1 cellular context compared by ENCODE assay signal in the genomic region with DNA sequence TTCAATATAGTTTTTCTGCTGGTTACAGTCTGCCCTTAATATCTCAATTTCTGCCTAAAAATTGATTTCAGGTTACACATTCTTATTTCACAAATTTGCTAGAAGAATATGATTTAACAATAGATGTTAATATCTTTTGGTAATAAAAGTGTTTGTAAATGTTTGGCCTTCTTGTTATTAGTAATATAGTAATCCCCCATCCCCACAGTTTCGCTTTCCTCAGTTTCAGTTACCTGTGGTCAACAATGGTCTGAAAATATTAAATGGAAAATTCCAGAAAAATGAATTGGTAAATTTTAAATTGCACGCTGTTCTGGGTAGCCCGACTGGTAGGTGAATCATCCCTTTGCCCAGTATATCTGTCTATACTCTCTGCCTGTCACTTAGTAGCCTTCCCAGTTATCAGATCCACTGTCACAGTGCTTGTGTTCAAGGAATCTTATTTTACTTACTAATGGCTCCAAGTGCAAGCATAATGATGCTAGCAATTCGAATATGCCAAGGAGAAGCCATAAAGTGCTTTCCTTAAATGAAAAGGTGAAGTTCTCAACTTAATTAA.
A peak's percentile ranks its signal among the peaks of the same experiment; 100 is the strongest.
TF ChIP-seq lines count a peak whose summit lies in the region.

No MANE protein-coding gene starts in this region.

TF ChIP-seq in K562, 482 proteins besides CTCF, POLR2A, EP300 and RAD21 (continued from another document):
- no peak for TF ChIP-seq SAFB2 (IDR thresholded peaks at IDR 0.05; ENCODE audit: borderline replicate concordance, low read depth, low read length, severe bottlenecking)
- TF ChIP-seq MCM5 (IDR thresholded peaks at IDR 0.05; ENCODE audit: low read depth): no peak
- no peak for TF ChIP-seq PTRF (tag; IDR thresholded peaks at IDR 0.05)
- TF ChIP-seq, protein P1, sequence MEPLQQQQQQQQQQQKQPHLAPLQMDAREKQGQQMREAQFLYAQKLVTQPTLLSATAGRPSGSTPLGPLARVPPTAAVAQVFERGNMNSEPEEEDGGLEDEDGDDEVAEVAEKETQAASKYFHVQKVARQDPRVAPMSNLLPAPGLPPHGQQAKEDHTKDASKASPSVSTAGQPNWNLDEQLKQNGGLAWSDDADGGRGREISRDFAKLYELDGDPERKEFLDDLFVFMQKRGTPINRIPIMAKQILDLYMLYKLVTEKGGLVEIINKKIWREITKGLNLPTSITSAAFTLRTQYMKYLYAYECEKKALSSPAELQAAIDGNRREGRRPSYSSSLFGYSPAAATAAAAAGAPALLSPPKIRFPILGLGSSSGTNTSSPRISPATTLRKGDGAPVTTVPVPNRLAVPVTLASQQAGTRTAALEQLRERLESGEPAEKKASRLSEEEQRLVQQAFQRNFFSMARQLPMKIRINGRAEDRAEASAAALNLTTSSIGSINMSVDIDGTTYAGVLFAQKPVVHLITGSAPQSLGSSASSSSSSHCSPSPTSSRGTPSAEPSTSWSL (CRISPR knock-in tag; IDR thresholded peaks at IDR 0.05; ENCODE audit: borderline replicate concordance): no peak
- peak; percentile 78 for TF ChIP-seq MEIS2 (IDR thresholded peaks at IDR 0.05; ENCODE audit: partially characterized antibody)
- no peak for TF ChIP-seq ZBTB7A (IDR thresholded peaks at IDR 0.05; ENCODE audit: borderline replicate concordance, control insufficient read depth, low read depth, low read length)
- TF ChIP-seq MAFG (tag; conservative IDR thresholded peaks at IDR 0.05): no peak
- no peak for TF ChIP-seq PRMT5 (CRISPR knock-in tag; IDR thresholded peaks at IDR 0.05)
- no peak for TF ChIP-seq TBL1XR1 (IDR thresholded peaks at IDR 0.05; ENCODE audit: low read length in 2 of 2)
- TF ChIP-seq, protein P2, sequence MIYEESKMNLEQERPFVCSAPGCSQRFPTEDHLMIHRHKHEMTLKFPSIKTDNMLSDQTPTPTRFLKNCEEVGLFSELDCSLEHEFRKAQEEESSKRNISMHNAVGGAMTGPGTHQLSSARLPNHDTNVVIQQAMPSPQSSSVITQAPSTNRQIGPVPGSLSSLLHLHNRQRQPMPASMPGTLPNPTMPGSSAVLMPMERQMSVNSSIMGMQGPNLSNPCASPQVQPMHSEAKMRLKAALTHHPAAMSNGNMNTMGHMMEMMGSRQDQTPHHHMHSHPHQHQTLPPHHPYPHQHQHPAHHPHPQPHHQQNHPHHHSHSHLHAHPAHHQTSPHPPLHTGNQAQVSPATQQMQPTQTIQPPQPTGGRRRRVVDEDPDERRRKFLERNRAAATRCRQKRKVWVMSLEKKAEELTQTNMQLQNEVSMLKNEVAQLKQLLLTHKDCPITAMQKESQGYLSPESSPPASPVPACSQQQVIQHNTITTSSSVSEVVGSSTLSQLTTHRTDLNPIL (CRISPR knock-in tag; IDR thresholded peaks at IDR 0.05): no peak
- TF ChIP-seq RBM39 (optimal IDR thresholded peaks at IDR 0.05; ENCODE audit: low read depth, low read length): no peak
- no peak for TF ChIP-seq CHCHD3 (CRISPR knock-in tag; IDR thresholded peaks at IDR 0.05)
- TF ChIP-seq NR3C1 (CRISPR knock-in tag; IDR thresholded peaks at IDR 0.05): no peak
- TF ChIP-seq SMARCC2 (IDR thresholded peaks at IDR 0.05; ENCODE audit: low read depth): no peak
- no peak for TF ChIP-seq KLF6 (CRISPR knock-in tag; IDR thresholded peaks at IDR 0.05; ENCODE audit: borderline replicate concordance)
- 0 out of 2 replicates have a peak, but pooled peaks have one; percentile 29 for TF ChIP-seq POLR2H (tag; IDR thresholded peaks at IDR 0.05; ENCODE audit: low read depth)
- TF ChIP-seq JUND (IDR thresholded peaks at IDR 0.05; ENCODE audit: borderline replicate concordance, low read depth, low read length): no peak; the same call in 1 of the 2 replicates
- peak; percentile 25; the same call in 1 of the 3 replicates for TF ChIP-seq JUND (tag; IDR thresholded peaks at IDR 0.05; ENCODE audit: borderline replicate concordance, low read depth, low read length)
- TF ChIP-seq ZNF217 (CRISPR knock-in tag; IDR thresholded peaks at IDR 0.05): no peak
- TF ChIP-seq, protein P3, sequence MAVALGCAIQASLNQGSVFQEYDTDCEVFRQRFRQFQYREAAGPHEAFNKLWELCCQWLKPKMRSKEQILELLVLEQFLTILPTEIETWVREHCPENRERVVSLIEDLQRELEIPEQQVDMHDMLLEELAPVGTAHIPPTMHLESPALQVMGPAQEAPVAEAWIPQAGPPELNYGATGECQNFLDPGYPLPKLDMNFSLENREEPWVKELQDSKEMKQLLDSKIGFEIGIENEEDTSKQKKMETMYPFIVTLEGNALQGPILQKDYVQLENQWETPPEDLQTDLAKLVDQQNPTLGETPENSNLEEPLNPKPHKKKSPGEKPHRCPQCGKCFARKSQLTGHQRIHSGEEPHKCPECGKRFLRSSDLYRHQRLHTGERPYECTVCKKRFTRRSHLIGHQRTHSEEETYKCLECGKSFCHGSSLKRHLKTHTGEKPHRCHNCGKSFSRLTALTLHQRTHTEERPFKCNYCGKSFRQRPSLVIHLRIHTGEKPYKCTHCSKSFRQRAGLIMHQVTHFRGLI (CRISPR knock-in tag; IDR thresholded peaks at IDR 0.05): no peak
- no peak for TF ChIP-seq TCFL5 (CRISPR knock-in tag; conservative IDR thresholded peaks at IDR 0.05)
- TF ChIP-seq, protein P4, sequence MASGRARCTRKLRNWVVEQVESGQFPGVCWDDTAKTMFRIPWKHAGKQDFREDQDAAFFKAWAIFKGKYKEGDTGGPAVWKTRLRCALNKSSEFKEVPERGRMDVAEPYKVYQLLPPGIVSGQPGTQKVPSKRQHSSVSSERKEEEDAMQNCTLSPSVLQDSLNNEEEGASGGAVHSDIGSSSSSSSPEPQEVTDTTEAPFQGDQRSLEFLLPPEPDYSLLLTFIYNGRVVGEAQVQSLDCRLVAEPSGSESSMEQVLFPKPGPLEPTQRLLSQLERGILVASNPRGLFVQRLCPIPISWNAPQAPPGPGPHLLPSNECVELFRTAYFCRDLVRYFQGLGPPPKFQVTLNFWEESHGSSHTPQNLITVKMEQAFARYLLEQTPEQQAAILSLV (tag; IDR thresholded peaks at IDR 0.05): no peak
- TF ChIP-seq, protein P5, sequence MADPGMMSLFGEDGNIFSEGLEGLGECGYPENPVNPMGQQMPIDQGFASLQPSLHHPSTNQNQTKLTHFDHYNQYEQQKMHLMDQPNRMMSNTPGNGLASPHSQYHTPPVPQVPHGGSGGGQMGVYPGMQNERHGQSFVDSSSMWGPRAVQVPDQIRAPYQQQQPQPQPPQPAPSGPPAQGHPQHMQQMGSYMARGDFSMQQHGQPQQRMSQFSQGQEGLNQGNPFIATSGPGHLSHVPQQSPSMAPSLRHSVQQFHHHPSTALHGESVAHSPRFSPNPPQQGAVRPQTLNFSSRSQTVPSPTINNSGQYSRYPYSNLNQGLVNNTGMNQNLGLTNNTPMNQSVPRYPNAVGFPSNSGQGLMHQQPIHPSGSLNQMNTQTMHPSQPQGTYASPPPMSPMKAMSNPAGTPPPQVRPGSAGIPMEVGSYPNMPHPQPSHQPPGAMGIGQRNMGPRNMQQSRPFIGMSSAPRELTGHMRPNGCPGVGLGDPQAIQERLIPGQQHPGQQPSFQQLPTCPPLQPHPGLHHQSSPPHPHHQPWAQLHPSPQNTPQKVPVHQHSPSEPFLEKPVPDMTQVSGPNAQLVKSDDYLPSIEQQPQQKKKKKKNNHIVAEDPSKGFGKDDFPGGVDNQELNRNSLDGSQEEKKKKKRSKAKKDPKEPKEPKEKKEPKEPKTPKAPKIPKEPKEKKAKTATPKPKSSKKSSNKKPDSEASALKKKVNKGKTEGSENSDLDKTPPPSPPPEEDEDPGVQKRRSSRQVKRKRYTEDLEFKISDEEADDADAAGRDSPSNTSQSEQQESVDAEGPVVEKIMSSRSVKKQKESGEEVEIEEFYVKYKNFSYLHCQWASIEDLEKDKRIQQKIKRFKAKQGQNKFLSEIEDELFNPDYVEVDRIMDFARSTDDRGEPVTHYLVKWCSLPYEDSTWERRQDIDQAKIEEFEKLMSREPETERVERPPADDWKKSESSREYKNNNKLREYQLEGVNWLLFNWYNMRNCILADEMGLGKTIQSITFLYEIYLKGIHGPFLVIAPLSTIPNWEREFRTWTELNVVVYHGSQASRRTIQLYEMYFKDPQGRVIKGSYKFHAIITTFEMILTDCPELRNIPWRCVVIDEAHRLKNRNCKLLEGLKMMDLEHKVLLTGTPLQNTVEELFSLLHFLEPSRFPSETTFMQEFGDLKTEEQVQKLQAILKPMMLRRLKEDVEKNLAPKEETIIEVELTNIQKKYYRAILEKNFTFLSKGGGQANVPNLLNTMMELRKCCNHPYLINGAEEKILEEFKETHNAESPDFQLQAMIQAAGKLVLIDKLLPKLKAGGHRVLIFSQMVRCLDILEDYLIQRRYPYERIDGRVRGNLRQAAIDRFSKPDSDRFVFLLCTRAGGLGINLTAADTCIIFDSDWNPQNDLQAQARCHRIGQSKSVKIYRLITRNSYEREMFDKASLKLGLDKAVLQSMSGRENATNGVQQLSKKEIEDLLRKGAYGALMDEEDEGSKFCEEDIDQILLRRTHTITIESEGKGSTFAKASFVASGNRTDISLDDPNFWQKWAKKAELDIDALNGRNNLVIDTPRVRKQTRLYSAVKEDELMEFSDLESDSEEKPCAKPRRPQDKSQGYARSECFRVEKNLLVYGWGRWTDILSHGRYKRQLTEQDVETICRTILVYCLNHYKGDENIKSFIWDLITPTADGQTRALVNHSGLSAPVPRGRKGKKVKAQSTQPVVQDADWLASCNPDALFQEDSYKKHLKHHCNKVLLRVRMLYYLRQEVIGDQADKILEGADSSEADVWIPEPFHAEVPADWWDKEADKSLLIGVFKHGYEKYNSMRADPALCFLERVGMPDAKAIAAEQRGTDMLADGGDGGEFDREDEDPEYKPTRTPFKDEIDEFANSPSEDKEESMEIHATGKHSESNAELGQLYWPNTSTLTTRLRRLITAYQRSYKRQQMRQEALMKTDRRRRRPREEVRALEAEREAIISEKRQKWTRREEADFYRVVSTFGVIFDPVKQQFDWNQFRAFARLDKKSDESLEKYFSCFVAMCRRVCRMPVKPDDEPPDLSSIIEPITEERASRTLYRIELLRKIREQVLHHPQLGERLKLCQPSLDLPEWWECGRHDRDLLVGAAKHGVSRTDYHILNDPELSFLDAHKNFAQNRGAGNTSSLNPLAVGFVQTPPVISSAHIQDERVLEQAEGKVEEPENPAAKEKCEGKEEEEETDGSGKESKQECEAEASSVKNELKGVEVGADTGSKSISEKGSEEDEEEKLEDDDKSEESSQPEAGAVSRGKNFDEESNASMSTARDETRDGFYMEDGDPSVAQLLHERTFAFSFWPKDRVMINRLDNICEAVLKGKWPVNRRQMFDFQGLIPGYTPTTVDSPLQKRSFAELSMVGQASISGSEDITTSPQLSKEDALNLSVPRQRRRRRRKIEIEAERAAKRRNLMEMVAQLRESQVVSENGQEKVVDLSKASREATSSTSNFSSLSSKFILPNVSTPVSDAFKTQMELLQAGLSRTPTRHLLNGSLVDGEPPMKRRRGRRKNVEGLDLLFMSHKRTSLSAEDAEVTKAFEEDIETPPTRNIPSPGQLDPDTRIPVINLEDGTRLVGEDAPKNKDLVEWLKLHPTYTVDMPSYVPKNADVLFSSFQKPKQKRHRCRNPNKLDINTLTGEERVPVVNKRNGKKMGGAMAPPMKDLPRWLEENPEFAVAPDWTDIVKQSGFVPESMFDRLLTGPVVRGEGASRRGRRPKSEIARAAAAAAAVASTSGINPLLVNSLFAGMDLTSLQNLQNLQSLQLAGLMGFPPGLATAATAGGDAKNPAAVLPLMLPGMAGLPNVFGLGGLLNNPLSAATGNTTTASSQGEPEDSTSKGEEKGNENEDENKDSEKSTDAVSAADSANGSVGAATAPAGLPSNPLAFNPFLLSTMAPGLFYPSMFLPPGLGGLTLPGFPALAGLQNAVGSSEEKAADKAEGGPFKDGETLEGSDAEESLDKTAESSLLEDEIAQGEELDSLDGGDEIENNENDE (IDR thresholded peaks at IDR 0.05; ENCODE audit: low read depth, low read length): no peak
- TF ChIP-seq, protein P6, sequence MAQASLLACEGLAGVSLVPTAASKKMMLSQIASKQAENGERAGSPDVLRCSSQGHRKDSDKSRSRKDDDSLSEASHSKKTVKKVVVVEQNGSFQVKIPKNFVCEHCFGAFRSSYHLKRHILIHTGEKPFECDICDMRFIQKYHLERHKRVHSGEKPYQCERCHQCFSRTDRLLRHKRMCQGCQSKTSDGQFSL (CRISPR knock-in tag; IDR thresholded peaks at IDR 0.05): no peak
- TF ChIP-seq, protein P6 (tag; IDR thresholded peaks at IDR 0.05): no peak
- TF ChIP-seq, protein P7, sequence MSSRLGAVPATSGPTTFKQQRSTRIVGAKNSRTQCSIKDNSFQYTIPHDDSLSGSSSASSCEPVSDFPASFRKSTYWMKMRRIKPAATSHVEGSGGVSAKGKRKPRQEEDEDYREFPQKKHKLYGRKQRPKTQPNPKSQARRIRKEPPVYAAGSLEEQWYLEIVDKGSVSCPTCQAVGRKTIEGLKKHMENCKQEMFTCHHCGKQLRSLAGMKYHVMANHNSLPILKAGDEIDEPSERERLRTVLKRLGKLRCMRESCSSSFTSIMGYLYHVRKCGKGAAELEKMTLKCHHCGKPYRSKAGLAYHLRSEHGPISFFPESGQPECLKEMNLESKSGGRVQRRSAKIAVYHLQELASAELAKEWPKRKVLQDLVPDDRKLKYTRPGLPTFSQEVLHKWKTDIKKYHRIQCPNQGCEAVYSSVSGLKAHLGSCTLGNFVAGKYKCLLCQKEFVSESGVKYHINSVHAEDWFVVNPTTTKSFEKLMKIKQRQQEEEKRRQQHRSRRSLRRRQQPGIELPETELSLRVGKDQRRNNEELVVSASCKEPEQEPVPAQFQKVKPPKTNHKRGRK (tag; IDR thresholded peaks at IDR 0.05): no peak
- no peak for TF ChIP-seq BHLHE40 (IDR thresholded peaks at IDR 0.05; ENCODE audit: low read length)
- no peak for TF ChIP-seq FIP1L1 (IDR thresholded peaks at IDR 0.05; ENCODE audit: low read depth, low read length, poor library complexity, severe bottlenecking)
- TF ChIP-seq RUNX1 (IDR thresholded peaks at IDR 0.05; ENCODE audit: low read depth): no peak
- TF ChIP-seq, protein P8, sequence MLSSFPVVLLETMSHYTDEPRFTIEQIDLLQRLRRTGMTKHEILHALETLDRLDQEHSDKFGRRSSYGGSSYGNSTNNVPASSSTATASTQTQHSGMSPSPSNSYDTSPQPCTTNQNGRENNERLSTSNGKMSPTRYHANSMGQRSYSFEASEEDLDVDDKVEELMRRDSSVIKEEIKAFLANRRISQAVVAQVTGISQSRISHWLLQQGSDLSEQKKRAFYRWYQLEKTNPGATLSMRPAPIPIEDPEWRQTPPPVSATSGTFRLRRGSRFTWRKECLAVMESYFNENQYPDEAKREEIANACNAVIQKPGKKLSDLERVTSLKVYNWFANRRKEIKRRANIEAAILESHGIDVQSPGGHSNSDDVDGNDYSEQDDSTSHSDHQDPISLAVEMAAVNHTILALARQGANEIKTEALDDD (IDR thresholded peaks at IDR 0.05): peak; percentile 48
- TF ChIP-seq, protein P9, sequence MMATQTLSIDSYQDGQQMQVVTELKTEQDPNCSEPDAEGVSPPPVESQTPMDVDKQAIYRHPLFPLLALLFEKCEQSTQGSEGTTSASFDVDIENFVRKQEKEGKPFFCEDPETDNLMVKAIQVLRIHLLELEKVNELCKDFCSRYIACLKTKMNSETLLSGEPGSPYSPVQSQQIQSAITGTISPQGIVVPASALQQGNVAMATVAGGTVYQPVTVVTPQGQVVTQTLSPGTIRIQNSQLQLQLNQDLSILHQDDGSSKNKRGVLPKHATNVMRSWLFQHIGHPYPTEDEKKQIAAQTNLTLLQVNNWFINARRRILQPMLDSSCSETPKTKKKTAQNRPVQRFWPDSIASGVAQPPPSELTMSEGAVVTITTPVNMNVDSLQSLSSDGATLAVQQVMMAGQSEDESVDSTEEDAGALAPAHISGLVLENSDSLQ (IDR thresholded peaks at IDR 0.05): peak; percentile 79
- TF ChIP-seq, protein P10, sequence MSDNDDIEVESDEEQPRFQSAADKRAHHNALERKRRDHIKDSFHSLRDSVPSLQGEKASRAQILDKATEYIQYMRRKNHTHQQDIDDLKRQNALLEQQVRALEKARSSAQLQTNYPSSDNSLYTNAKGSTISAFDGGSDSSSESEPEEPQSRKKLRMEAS (CRISPR knock-in tag; IDR thresholded peaks at IDR 0.05): no peak
- TF ChIP-seq SMARCE1 (IDR thresholded peaks at IDR 0.05): 0 out of 2 replicates have a peak, but pooled peaks have one; percentile 28
